Comparison of ENCODE assay signal across 13 cellular contexts in the genomic region with DNA sequence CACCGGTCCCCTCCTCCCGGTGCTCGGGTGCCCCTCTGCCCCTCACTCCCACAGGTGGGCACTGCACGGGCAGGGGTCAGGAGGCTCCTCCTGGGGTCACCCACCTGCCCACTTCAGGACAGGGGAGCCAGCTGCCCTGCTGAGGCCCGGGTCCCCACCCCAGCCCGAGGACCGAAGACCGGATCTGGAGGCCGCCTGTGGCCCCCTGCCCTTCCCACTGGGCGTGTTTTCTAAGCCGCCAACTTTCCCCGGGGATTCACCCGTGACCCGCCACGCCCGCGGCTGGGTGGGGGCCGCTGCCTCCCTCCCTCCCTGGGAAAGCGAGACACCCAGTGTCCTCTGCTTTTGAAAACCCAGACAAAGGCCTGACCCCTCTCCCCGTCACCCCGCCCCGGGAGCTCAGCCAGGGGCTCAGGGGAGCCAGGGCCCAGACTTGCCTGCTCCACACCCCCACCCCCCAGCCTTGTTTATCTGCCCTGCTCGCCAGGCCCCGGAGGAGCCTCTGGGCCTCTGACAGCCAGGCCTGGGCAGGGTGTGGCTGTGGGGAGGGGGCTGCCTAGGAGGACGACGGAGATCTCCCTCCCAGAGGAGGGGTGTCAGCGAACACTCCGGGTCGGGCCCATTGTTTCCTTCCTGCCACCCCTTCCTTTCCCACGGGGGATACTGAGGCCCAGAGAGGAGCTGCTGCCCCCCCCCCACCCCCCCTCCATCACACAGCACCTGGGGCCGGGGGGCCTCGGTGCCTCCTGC. TPM values are rescaled to one million over a fixed set of nuclear protein-coding genes. Genes with fewer than 3 reads are reported as not detected.
A peak's percentile ranks its signal among the peaks of the same experiment; 100 is the strongest.
DNase-seq lines count a peak whose midpoint lies in the region; ATAC-seq and TF ChIP-seq lines count a peak whose summit lies in the region.
"Had no signal": no experiment of that assay in that cellular context is flagged by ENCODE, and none has a peak within 500 bp of the region (broad histone marks: within the 10 kb centered on the region; RNA-seq: fewer than 3 reads in every experiment).

No MANE protein-coding gene starts in this region.

- 76% methylated on average over 27 of the region's 32 CpGs for WGBS in mesenchymal stem cell

- peak overlapping the region in 1 of 2 experiments; percentile 69 for H3K4ac ChIP-seq in mesenchymal stem cell (ENCODE audit: low read depth in 1 of 2, low read length in 2 of 2)

- no peaks in the 10 kb centered on the region for H3K9me2 ChIP-seq in Loucy (replicated peaks; ENCODE audit: low read depth, low read length)

- no peak overlapping the region for H2BK5ac ChIP-seq in mesenchymal stem cell (ENCODE audit: low read depth, low read length, poor library complexity, severe bottlenecking)

- H3K27me3 ChIP-seq in Loucy (ENCODE audit: insufficient read depth, low read length, poor library complexity, severe bottlenecking) (no peaks in the 10 kb centered on the region), mesenchymal stem cell (ENCODE audit: control insufficient read depth in 1 of 2, insufficient read depth in 1 of 2, low read length in 2 of 2) (no peaks in the 10 kb centered on the region), stomach smooth muscle (ENCODE audit: control insufficient read depth in 1 of 2, insufficient read depth in 2 of 2, low read length in 2 of 2) (no peaks in the 10 kb centered on the region), foreskin keratinocyte (peaks cover 54% of the 10 kb centered on the region)

- H3K9ac ChIP-seq in Loucy (ENCODE audit: low read depth, low read length, poor library complexity, severe bottlenecking): peak overlapping the region; percentile 63
- peak overlapping the region; percentile 73 for H3K9ac ChIP-seq in mesenchymal stem cell (ENCODE audit: low read length)
- no peak overlapping the region for H3K9ac ChIP-seq in stomach smooth muscle (ENCODE audit: low read length in 2 of 2)

- H3K79me1 ChIP-seq in mesenchymal stem cell (replicated peaks; ENCODE audit: low read length, poor library complexity, severe bottlenecking): peaks cover 15% of the 10 kb centered on the region

- TF ChIP-seq CTCF in Loucy (conservative IDR thresholded peaks at IDR 0.05; ENCODE audit: low read length): no peak
- TF ChIP-seq CTCF in foreskin keratinocyte (conservative IDR thresholded peaks at IDR 0.05): no peak

- no peaks in the 10 kb centered on the region; the same call in 1 of the 2 replicates for H3F3A ChIP-seq in Loucy (ENCODE audit: low read depth)

- DNase-seq in mesenchymal stem cell (no peak), foreskin keratinocyte (no peak), ureter (ENCODE audit: low spot score) (no peak)
- no peak for DNase-seq in activated naive CD8-positive, alpha-beta T cell treated with anti-CD3 and anti-CD28 coated beads for 36 hours
- DNase-seq: DND-41, NCI-H1105 treated with DMSO at 0.1 percent for 48 hours had no signal

- peaks cover under 1% of the 10 kb centered on the region for H3K9me3 Mint-ChIP-seq in activated naive CD8-positive, alpha-beta T cell treated with anti-CD3 and anti-CD28 coated beads for 36 hours

- no peak overlapping the region for H3K27ac Mint-ChIP-seq in activated naive CD8-positive, alpha-beta T cell treated with anti-CD3 and anti-CD28 coated beads for 36 hours
- H3K27ac Mint-ChIP-seq: dendritic cell treated with granulocyte-macrophage colony-stimulating factor and Interleukin-4, amounts not matched to agents 40 ng/mL and 50 ng/mL, for 4 days had no signal

- H3K23ac ChIP-seq in mesenchymal stem cell (ENCODE audit: low read length in 2 of 2): no peak overlapping the region

- no peaks in the 10 kb centered on the region for H3K36me3 Mint-ChIP-seq in activated naive CD8-positive, alpha-beta T cell treated with anti-CD3 and anti-CD28 coated beads for 36 hours

- peaks cover 3% of the 10 kb centered on the region for H3K4me1 ChIP-seq in Loucy (ENCODE audit: insufficient read depth, low read length, poor library complexity, severe bottlenecking)
- peaks cover 20% of the 10 kb centered on the region for H3K4me1 ChIP-seq in mesenchymal stem cell (ENCODE audit: control insufficient read depth, insufficient read depth, low read depth, low read length)
- peaks cover 16% of the 10 kb centered on the region for H3K4me1 ChIP-seq in stomach smooth muscle (ENCODE audit: control insufficient read depth, insufficient read depth, low read length)
- no peaks in the 10 kb centered on the region for H3K4me1 ChIP-seq in foreskin keratinocyte

- H3K4me3 ChIP-seq in Loucy (ENCODE audit: low read length, poor library complexity, severe bottlenecking): peak overlapping the region; percentile 71
- H3K4me3 ChIP-seq in mesenchymal stem cell (ENCODE audit: insufficient read depth in 1 of 2, low read depth in 1 of 2, low read length in 2 of 2): peak overlapping the region; percentile 79 to 80
- peak overlapping the region; percentile 55 to 71 for H3K4me3 ChIP-seq in stomach smooth muscle (ENCODE audit: low read length in 2 of 2)

- ATAC-seq in esophagus mucosa (peak; percentile 25), foreskin keratinocyte (no peak), HG03378 (IDR thresholded peaks at IDR 0.05; ENCODE audit: unreplicated experiment) (no peak)

- no peaks in the 10 kb centered on the region for H3K4me1 Mint-ChIP-seq in activated naive CD8-positive, alpha-beta T cell treated with anti-CD3 and anti-CD28 coated beads for 36 hours

- H2AFZ ChIP-seq in Loucy (ENCODE audit: low read length): no peak overlapping the region
- H2AFZ ChIP-seq in mesenchymal stem cell (ENCODE audit: low read depth, low read length): no peak overlapping the region

- H3K27me3 Mint-ChIP-seq in activated naive CD8-positive, alpha-beta T cell treated with anti-CD3 and anti-CD28 coated beads for 36 hours: peaks cover 52% of the 10 kb centered on the region

- H3K36me3 ChIP-seq in Loucy (ENCODE audit: insufficient read depth, low read length) (no peaks in the 10 kb centered on the region), mesenchymal stem cell (ENCODE audit: control insufficient read depth in 1 of 2, insufficient read depth in 2 of 2, low read depth in 1 of 2, low read length in 2 of 2) (peaks cover 0 to 14% of the 10 kb centered on the region in 2 experiments), stomach smooth muscle (ENCODE audit: control insufficient read depth in 2 of 2, insufficient read depth in 2 of 2, low read length in 2 of 2) (no peaks in the 10 kb centered on the region)

- H3K18ac ChIP-seq in mesenchymal stem cell (ENCODE audit: low read depth in 1 of 2, low read length in 2 of 2): peak overlapping the region in 1 of 2 experiments; percentile 46

- no peak overlapping the region for H3K4me3 Mint-ChIP-seq in activated naive CD8-positive, alpha-beta T cell treated with anti-CD3 and anti-CD28 coated beads for 36 hours

- peaks cover 6% of the 10 kb centered on the region; the same call in 1 of the 2 replicates for H3K79me2 ChIP-seq in Loucy (ENCODE audit: insufficient read depth, low read length)

- peak overlapping the region in 1 of 2 experiments; percentile 72 for H2BK12ac ChIP-seq in mesenchymal stem cell (ENCODE audit: low read length in 2 of 2)

- H4K20me1 ChIP-seq in Loucy (ENCODE audit: insufficient read depth, low read length, poor library complexity, severe bottlenecking): no peaks in the 10 kb centered on the region

- H4K8ac ChIP-seq in mesenchymal stem cell (ENCODE audit: low read length): no peak overlapping the region

- no peaks in the 10 kb centered on the region for H3K9me3 ChIP-seq in Loucy (ENCODE audit: insufficient read depth, low read depth, low read length)
- H3K9me3 ChIP-seq in mesenchymal stem cell (ENCODE audit: control insufficient read depth, low read length): no peaks in the 10 kb centered on the region
- peaks cover 0 to under 1% of the 10 kb centered on the region in 2 donors for H3K9me3 ChIP-seq in stomach smooth muscle (ENCODE audit: control insufficient read depth in 2 of 2, low read length in 2 of 2)

- peak overlapping the region; percentile 27 for H4K91ac ChIP-seq in mesenchymal stem cell (ENCODE audit: low read length)

- H2BK15ac ChIP-seq in mesenchymal stem cell (ENCODE audit: low read depth, poor library complexity, severe bottlenecking): no peak overlapping the region

- peak overlapping the region in 1 of 2 experiments; percentile 32 for H3K14ac ChIP-seq in mesenchymal stem cell (ENCODE audit: low read length in 2 of 2)

- H3K4me2 ChIP-seq in Loucy (ENCODE audit: low read depth, low read length, poor library complexity, severe bottlenecking) (peak overlapping the region; percentile 68), mesenchymal stem cell (ENCODE audit: low read length, poor library complexity, severe bottlenecking) (peak overlapping the region; percentile 94)

- no peak overlapping the region for H2AK5ac ChIP-seq in mesenchymal stem cell (ENCODE audit: low read length, severe bottlenecking)

- H3K27ac ChIP-seq in mesenchymal stem cell (ENCODE audit: low read length, poor library complexity, severe bottlenecking) (no peak overlapping the region), stomach smooth muscle (ENCODE audit: low read length) (peak overlapping the region; percentile 31), foreskin keratinocyte (no peak overlapping the region)

- no peak overlapping the region for H2BK120ac ChIP-seq in mesenchymal stem cell (ENCODE audit: low read depth, low read length)

RNA-seq across cellular contexts. Expression of gene PALM, which starts 1.4 kb away (rescaled TPM):
- total RNA-seq in esophagus mucosa (2.0 TPM), foreskin keratinocyte (0.04 and 0.10 TPM in 2 replicates), ureter (26.0 TPM)
- 14.3 TPM for polyA plus RNA-seq in mesenchymal stem cell (2013, experiment 1 of 2)
- 15.1 TPM for polyA plus RNA-seq in mesenchymal stem cell (2013, experiment 2 of 2)
- polyA plus RNA-seq in foreskin keratinocyte: 0.03 and 0.06 TPM in 2 replicates
- total RNA-seq in activated naive CD8-positive, alpha-beta T cell treated with anti-CD3 and anti-CD28 coated beads for 36 hours: not detected

RNA-seq across cellular contexts. Expression of gene PRSS57, which starts 14.9 kb away (rescaled TPM):
- total RNA-seq in esophagus mucosa: not detected
- polyA plus RNA-seq in mesenchymal stem cell (2013, experiment 1 of 2): not detected
- 0.04 TPM for polyA plus RNA-seq in mesenchymal stem cell (2013, experiment 2 of 2)
- not detected in 2 replicates for total RNA-seq in foreskin keratinocyte
- not detected in 2 replicates for polyA plus RNA-seq in foreskin keratinocyte
- total RNA-seq in ureter: not detected
- not detected for total RNA-seq in activated naive CD8-positive, alpha-beta T cell treated with anti-CD3 and anti-CD28 coated beads for 36 hours
- total RNA-seq: activated CD8-positive, alpha-beta memory T cell treated with anti-CD3 and anti-CD28 coated beads for 36 hours; myocyte had no signal

RNA-seq across cellular contexts. Expression of gene FSTL3, which starts 33.9 kb away (rescaled TPM):
- total RNA-seq in esophagus mucosa (3.3 TPM), foreskin keratinocyte (135 and 157 TPM in 2 replicates), ureter (29.8 TPM)
- 33.8 TPM for polyA plus RNA-seq in mesenchymal stem cell (2013, experiment 1 of 2)
- polyA plus RNA-seq in mesenchymal stem cell (2013, experiment 2 of 2): 36.5 TPM
- 150 and 180 TPM in 2 replicates for polyA plus RNA-seq in foreskin keratinocyte
- total RNA-seq in activated naive CD8-positive, alpha-beta T cell treated with anti-CD3 and anti-CD28 coated beads for 36 hours: 1 to 10 TPM; 6.2 to 6.5 TPM

RNA-seq across cellular contexts. Expression of gene MISP, which starts 40.8 kb away (rescaled TPM):
- 0.40 TPM for total RNA-seq in esophagus mucosa
- polyA plus RNA-seq in mesenchymal stem cell (2013, experiment 1 of 2): 0.06 TPM
- 0.01 TPM for polyA plus RNA-seq in mesenchymal stem cell (2013, experiment 2 of 2)
- total RNA-seq in foreskin keratinocyte: 50.0 and 55.4 TPM in 2 replicates
- 40.2 and 45.5 TPM in 2 replicates for polyA plus RNA-seq in foreskin keratinocyte
- total RNA-seq in ureter: 2.4 TPM
- total RNA-seq in activated naive CD8-positive, alpha-beta T cell treated with anti-CD3 and anti-CD28 coated beads for 36 hours: under 1 TPM in 1 of 2 experiments, not detected in 1; 0.10 TPM
- total RNA-seq: activated CD8-positive, alpha-beta memory T cell treated with anti-CD3 and anti-CD28 coated beads for 36 hours had no signal

RNA-seq across cellular contexts. Expression of gene RNF126, which starts 47.1 kb away (rescaled TPM):
- total RNA-seq in esophagus mucosa (53.0 TPM), foreskin keratinocyte (67.8 and 74.3 TPM in 2 replicates), ureter (54.5 TPM)
- polyA plus RNA-seq in mesenchymal stem cell (2013, experiment 1 of 2): 41.9 TPM
- 43.6 TPM for polyA plus RNA-seq in mesenchymal stem cell (2013, experiment 2 of 2)
- 89.2 and 98.4 TPM in 2 replicates for polyA plus RNA-seq in foreskin keratinocyte
- 100 to 1,000 TPM; 106 to 108 TPM for total RNA-seq in activated naive CD8-positive, alpha-beta T cell treated with anti-CD3 and anti-CD28 coated beads for 36 hours

Comparison
In these comparisons a context has a peak if more than half of its experiments do, and no peak if none do; other contexts are left out.
1. H3K9ac ChIP-seq: peak in Loucy (single experiment) and mesenchymal stem cell (single experiment); none in stomach smooth muscle (0 of 2).
2. Peak in every context shown above with its lines, with median percentiles within 50 percentile points of each other: H3K4me3 ChIP-seq.